In genomic region chr5:136134653-136135052, GRCh38 we compare ENCODE assay signal across 12 cellular contexts. TPM values are rescaled to one million over a fixed set of nuclear protein-coding genes. Genes with fewer than 3 reads are reported as not detected.
DNase-seq lines count a peak whose midpoint lies in the region; ATAC-seq, FAIRE-seq and TF ChIP-seq lines count a peak whose summit lies in the region.
"Had no signal": no experiment of that assay in that cellular context is flagged by ENCODE, and none has a peak within 500 bp of the region (broad histone marks: within the 10 kb centered on the region; RNA-seq: fewer than 3 reads in every experiment).

No MANE protein-coding gene starts in this region.

- TF ChIP-seq POLR2A in NB4 (IDR thresholded peaks at IDR 0.05; ENCODE audit: extremely low read depth, insufficient read length) (no peak), endothelial cell of umbilical vein (IDR thresholded peaks at IDR 0.05; ENCODE audit: low read depth, low read length) (no peak)

- H3K4me2 ChIP-seq in BLaER1 treated with 17β-estradiol and CSF1 and Interleukin-3, amounts not matched to agents 10 nM and 100 nM, result peak overlapping the region; percentile 61 to 94 (median 84)
- H3K4me2 ChIP-seq in endothelial cell of umbilical vein (ENCODE audit: insufficient read depth, low read length), result peak overlapping the region; percentile 86

- no peak overlapping the region for H2AFZ ChIP-seq in endothelial cell of umbilical vein (ENCODE audit: low read depth, low read length)

- DNase-seq in NB4 (ENCODE audit: low read depth) (no peak), endothelial cell of umbilical vein (ENCODE audit: low read depth, low spot score) (no peak), neural crest cell (ENCODE audit: low read depth, low spot score) (no peak), activated T-cell treated with anti-CD3 and anti-CD28 coated beads for 4 hours (no peak), CD1c-positive myeloid dendritic cell (ENCODE audit: extremely low spot score) (no peak), AG08395 (ENCODE audit: low spot score) (no peak)
- DNase-seq: NCI-H526; stimulated activated CD8-positive, alpha-beta memory T cell treated with anti-CD3 and anti-CD28 coated beads, Interleukin-4, amount 100 ng/mL, for 48 hours had no signal

- BruUV-seq in endothelial cell of umbilical vein (replicated peaks; lab: Mats Ljungman, UMichigan), result no TSS peak

- peaks cover 54% of the 10 kb centered on the region for H3K4me1 Mint-ChIP-seq in neural crest cell

- CTCF ChIA-PET in endothelial cell of umbilical vein (lab: Charles Lee), result interaction anchor here (0.7 to 2.0 kb wide), 5 partner anchors 10 to 53 kb away, joined by 4 to 9 read pairs (median 6); no protein-coding TSS in a partner anchor

- dilution Hi-C loops in endothelial cell of umbilical vein (cut with MboI; ENCODE audit: extremely low pct_ligation_motif_present, low sequenced_read_pairs), result no loop called here

- TF ChIP-seq CTCF in NB4 (IDR thresholded peaks at IDR 0.05; ENCODE audit: low read depth, low read length), result no peak
- TF ChIP-seq CTCF in endothelial cell of umbilical vein (IDR thresholded peaks at IDR 0.05; ENCODE audit: extremely low read depth in 1 of 2, insufficient read depth in 1 of 2, low read depth in 1 of 2, low read length in 2 of 2), result no peak
- TF ChIP-seq CTCF in neural crest cell (conservative IDR thresholded peaks at IDR 0.05), result no peak

- no peak overlapping the region for H3K27ac ChIP-seq in BLaER1 treated with 17β-estradiol and CSF1 and Interleukin-3, amounts not matched to agents 10 nM and 100 nM
- no peak overlapping the region for H3K27ac ChIP-seq in endothelial cell of umbilical vein (ENCODE audit: insufficient read depth, low read depth, low read length)

- H3K27me3 Mint-ChIP-seq in neural crest cell (ENCODE audit: low read depth), result no peaks in the 10 kb centered on the region

- FAIRE-seq in endothelial cell of umbilical vein (lab: Jason Lieb, UNC), result no peak

- peaks cover 52 to 68% (median 57%) of the 10 kb centered on the region in 11 experiments for H4K20me1 ChIP-seq in BLaER1 treated with 17β-estradiol and CSF1 and Interleukin-3, amounts not matched to agents 10 nM and 100 nM
- H4K20me1 ChIP-seq in endothelial cell of umbilical vein (replicated peaks; ENCODE audit: control insufficient read depth, extremely low read depth, insufficient read depth, low read length), result peaks cover 25% of the 10 kb centered on the region

- H3K27ac Mint-ChIP-seq in neural crest cell (ENCODE audit: unreplicated experiment), result no peak overlapping the region

- POLR2A ChIA-PET in endothelial cell of umbilical vein (lab: Charles Lee), result interaction anchor here (0.6 to 1.3 kb wide), 2 partner anchors 20 to 24 kb away, joined by 3 read pairs; no protein-coding TSS in a partner anchor

- H3K4me3 Mint-ChIP-seq in neural crest cell, result peak overlapping the region; percentile 99

- peaks cover 0 to 49% (median 14%) of the 10 kb centered on the region in 11 experiments; a peak in 10 of 22 replicates for H3K36me3 ChIP-seq in BLaER1 treated with 17β-estradiol and CSF1 and Interleukin-3, amounts not matched to agents 10 nM and 100 nM
- H3K36me3 ChIP-seq in endothelial cell of umbilical vein (ENCODE audit: control insufficient read depth in 2 of 2, extremely low read depth in 1 of 2, insufficient read depth in 2 of 2, low read length in 2 of 2), result no peaks in the 10 kb centered on the region

- H3K9me3 Mint-ChIP-seq in neural crest cell, result no peaks in the 10 kb centered on the region

- no peaks in the 10 kb centered on the region for H3K9me3 ChIP-seq in BLaER1 treated with 17β-estradiol and CSF1 and Interleukin-3, amounts not matched to agents 10 nM and 100 nM (replicated peaks in 1 of 11)
- no peaks in the 10 kb centered on the region for H3K9me3 ChIP-seq in endothelial cell of umbilical vein (replicated peaks; ENCODE audit: control insufficient read depth, insufficient read depth, low read length)

- peaks cover 5% of the 10 kb centered on the region for H3K9me1 ChIP-seq in endothelial cell of umbilical vein (replicated peaks; ENCODE audit: control insufficient read depth, extremely low read depth, insufficient read depth, low read length)

- no peaks in the 10 kb centered on the region for H3K27me3 ChIP-seq in BLaER1 treated with 17β-estradiol and CSF1 and Interleukin-3, amounts not matched to agents 10 nM and 100 nM
- H3K27me3 ChIP-seq in endothelial cell of umbilical vein (ENCODE audit: control insufficient read depth in 2 of 2, insufficient read depth in 2 of 2, low read length in 2 of 2), result peaks cover 0 to 8% of the 10 kb centered on the region in 2 experiments

- no peak for ATAC-seq in HG02763 (IDR thresholded peaks at IDR 0.05; ENCODE audit: unreplicated experiment)

- peak overlapping the region in 5 of 10 experiments; percentile 2 to 95 (median 89); a peak in 10 of 20 replicates for H3K4me3 ChIP-seq in BLaER1 treated with 17β-estradiol and CSF1 and Interleukin-3, amounts not matched to agents 10 nM and 100 nM
- H3K4me3 ChIP-seq in NB4 (ENCODE audit: low read depth, low read length), result peak overlapping the region; percentile 80
- peak overlapping the region in 1 of 3 experiments; percentile 96 for H3K4me3 ChIP-seq in endothelial cell of umbilical vein (replicated peaks in 1 of 3; ENCODE audit: insufficient read depth in 1 of 3, low read depth in 1 of 3, low read length in 3 of 3)

- peak overlapping the region in 9 of 11 experiments; percentile 6 to 97 (median 27); a peak in 11 of 22 replicates for H3K9ac ChIP-seq in BLaER1 treated with 17β-estradiol and CSF1 and Interleukin-3, amounts not matched to agents 10 nM and 100 nM
- H3K9ac ChIP-seq in endothelial cell of umbilical vein (replicated peaks; ENCODE audit: extremely low read depth, insufficient read depth, low read length), result peak overlapping the region; percentile 99

- peaks cover 67% of the 10 kb centered on the region for H3K79me2 ChIP-seq in endothelial cell of umbilical vein (ENCODE audit: control insufficient read depth, insufficient read depth, low read length)

- peaks cover 17 to 27% (median 22%) of the 10 kb centered on the region in 10 experiments for H3K4me1 ChIP-seq in BLaER1 treated with 17β-estradiol and CSF1 and Interleukin-3, amounts not matched to agents 10 nM and 100 nM
- peaks cover 15% of the 10 kb centered on the region for H3K4me1 ChIP-seq in endothelial cell of umbilical vein (ENCODE audit: control insufficient read depth, extremely low read depth, insufficient read depth, low read length)

- intact Hi-C loops in endothelial cell of umbilical vein (cut with micrococcal nuclease), result loop anchor here (5.0 kb wide), 2 partner anchors 58 to 92 kb away; partner anchors contain the start of gene SMIM32

- H3K36me3 Mint-ChIP-seq in neural crest cell (ENCODE audit: low read depth), result no peaks in the 10 kb centered on the region

TF ChIP-seq in endothelial cell of umbilical vein, 7 proteins besides CTCF, POLR2A, EP300 and RAD21:
- TF ChIP-seq FOS (IDR thresholded peaks at IDR 0.05; ENCODE audit: borderline replicate concordance, insufficient read depth, low read length) (no peak), JUN (IDR thresholded peaks at IDR 0.05; ENCODE audit: borderline replicate concordance, insufficient read depth, insufficient read length, low read depth) (no peak), MYC (IDR thresholded peaks at IDR 0.05; ENCODE audit: low read depth, low read length) (no peak), POLR2AphosphoS5 (IDR thresholded peaks at IDR 0.05; ENCODE audit: insufficient read depth, low read depth, low read length) (no peak), MAX (IDR thresholded peaks at IDR 0.05; ENCODE audit: insufficient read depth, insufficient read length) (no peak), GATA2 (IDR thresholded peaks at IDR 0.05; ENCODE audit: insufficient read depth, insufficient read length, low read depth, low read length) (no peak), EZH2 (IDR thresholded peaks at IDR 0.05; ENCODE audit: borderline replicate concordance, low read depth, low read length, severe bottlenecking) (no peak)

RNA-seq across cellular contexts. Expression of gene SMAD5, which starts 2.0 kb away (rescaled TPM):
- total RNA-seq in endothelial cell of umbilical vein (65.4 and 66.0 TPM in 2 replicates), neural crest cell (82.6 TPM in 2 replicates)
- 26.0 and 27.1 TPM in 2 replicates for polyA plus RNA-seq in endothelial cell of umbilical vein
- 25.1 and 27.4 TPM in 2 replicates for polyA plus RNA-seq in endothelial cell of umbilical vein (2011; cell fraction: cytosol; rRNA removed)
- polyA plus RNA-seq in endothelial cell of umbilical vein (2011; cell fraction: nucleus; rRNA removed), result 29.4 and 52.4 TPM in 2 replicates
- polyA plus RNA-seq in endothelial cell of umbilical vein (2012), result 27.0 and 40.5 TPM in 2 replicates
- 80.9 and 117 TPM in 2 replicates for polyA minus RNA-seq in endothelial cell of umbilical vein
- 60.4 TPM for polyA minus RNA-seq in endothelial cell of umbilical vein (2011; cell fraction: cytosol; rRNA and poly(A)+ RNA removed)
- 53.9 and 78.1 TPM in 2 replicates for polyA minus RNA-seq in endothelial cell of umbilical vein (2011; cell fraction: nucleus; rRNA and poly(A)+ RNA removed)

RNA-seq across cellular contexts. Expression of gene SMIM32, which starts 58.3 kb away (rescaled TPM):
- total RNA-seq in endothelial cell of umbilical vein (not detected in 2 replicates), neural crest cell (0.18 TPM in 1 of 2 replicates, not detected in the other)
- not detected in 2 replicates for polyA plus RNA-seq in endothelial cell of umbilical vein
- polyA plus RNA-seq in endothelial cell of umbilical vein (2011; cell fraction: cytosol; rRNA removed), result not detected in 2 replicates
- polyA plus RNA-seq in endothelial cell of umbilical vein (2011; cell fraction: nucleus; rRNA removed), result not detected in 2 replicates
- not detected in 2 replicates for polyA plus RNA-seq in endothelial cell of umbilical vein (2012)
- not detected in 2 replicates for polyA minus RNA-seq in endothelial cell of umbilical vein
- polyA minus RNA-seq in endothelial cell of umbilical vein (2011; cell fraction: cytosol; rRNA and poly(A)+ RNA removed), result not detected
- not detected in 2 replicates for polyA minus RNA-seq in endothelial cell of umbilical vein (2011; cell fraction: nucleus; rRNA and poly(A)+ RNA removed)
- total RNA-seq: G401, pulmonary artery endothelial cell had no signal
